12 cellular contexts compared by ENCODE assay signal in the genomic region with DNA sequence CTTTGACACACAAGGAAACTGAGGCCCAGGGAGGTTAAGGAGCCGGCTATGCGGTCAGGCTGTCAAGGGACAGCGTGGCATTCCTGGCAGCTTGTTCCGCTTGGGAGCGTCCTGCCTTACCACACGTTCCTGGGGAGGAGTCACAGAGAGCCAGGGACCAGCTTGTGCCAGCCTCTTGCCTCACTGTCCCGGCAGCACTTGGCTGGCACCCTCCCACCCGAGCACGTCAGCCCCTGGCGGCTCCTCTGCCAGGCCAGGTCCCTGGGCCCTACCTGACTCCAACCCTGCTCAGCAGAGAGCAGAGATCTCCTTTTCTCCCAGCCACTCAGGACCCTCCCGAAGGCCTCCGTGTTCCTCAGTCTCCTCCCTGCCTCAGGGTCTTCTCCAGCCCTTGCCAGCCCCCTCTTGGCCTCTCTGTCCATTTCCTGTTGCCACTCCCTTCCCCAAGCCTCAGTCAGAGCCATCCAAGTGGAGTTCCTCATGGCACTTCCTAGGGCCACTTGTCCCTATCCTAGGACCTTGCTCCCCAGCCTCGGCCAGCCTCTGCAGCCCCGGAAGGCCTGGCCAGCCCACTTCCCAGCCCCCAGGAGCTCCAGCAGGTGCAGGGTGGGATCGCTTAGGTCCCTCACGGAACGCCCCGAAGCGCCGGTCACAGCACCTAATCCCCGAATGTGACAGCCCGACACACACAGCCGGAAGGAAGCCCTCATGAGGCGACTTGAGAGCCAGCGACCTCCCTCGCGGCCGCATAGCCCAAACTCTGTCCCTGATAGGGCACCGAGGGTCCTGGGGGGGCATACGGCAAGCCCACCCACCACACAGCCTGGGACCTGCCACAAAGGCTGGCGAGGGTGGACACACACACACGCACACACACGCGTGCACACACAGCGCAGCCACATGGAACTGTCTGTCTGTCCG.
DNase-seq lines count a peak whose midpoint lies in the region; ATAC-seq and TF ChIP-seq lines count a peak whose summit lies in the region.
"Had no signal": no experiment of that assay in that cellular context is flagged by ENCODE, and none has a peak within 500 bp of the region (broad histone marks: within the 10 kb centered on the region; RNA-seq: fewer than 3 reads in every experiment).

No MANE protein-coding gene starts in this region.

- no peak overlapping the region for H3K4me3 ChIP-seq in epithelial cell of proximal tubule (ENCODE audit: low read depth, low read length)
- H3K4me3 ChIP-seq in kidney epithelial cell (ENCODE audit: low read depth, low read length) = no peak overlapping the region
- H3K4me3 ChIP-seq: dorsolateral prefrontal cortex had no signal

- no peaks in the 10 kb centered on the region for H3K36me3 ChIP-seq in kidney epithelial cell (ENCODE audit: control insufficient read depth, insufficient read depth, low read length)

- ATAC-seq in activated T-helper 17 cell treated with anti-CD3 and anti-CD28 coated beads, Interleukin-2, amount 50 U/mL, for 72 hours (replicated peaks) = no peak
- ATAC-seq in GM19467 (IDR thresholded peaks at IDR 0.05; ENCODE audit: unreplicated experiment) (no peak), GM21367 (IDR thresholded peaks at IDR 0.05; ENCODE audit: unreplicated experiment) (no peak)
- ATAC-seq: natural killer cell had no signal

- in situ Hi-C loops in Caki2 (cut with HindIII; ENCODE audit: low pct_unique_long_range_greater_than_20kb, low sequenced_read_pairs) = no loop called here

- no peak overlapping the region for H3K27ac Mint-ChIP-seq in activated T-helper 17 cell treated with anti-CD3 and anti-CD28 coated beads, Interleukin-2, amount 50 U/mL, for 72 hours
- no peak overlapping the region for H3K27ac Mint-ChIP-seq in mesothelial cell of epicardium
- H3K27ac Mint-ChIP-seq: activated CD4-positive, alpha-beta T cell treated with anti-CD3 and anti-CD28 coated beads, Interleukin-2, amount 10 ng/mL, durations not matched to agents 7 days and 5 days had no signal

- DNase-seq in Caki2 (ENCODE audit: low read depth) (peak; percentile 12), epithelial cell of proximal tubule (ENCODE audit: low read depth) (peak; percentile 26), kidney epithelial cell (ENCODE audit: low read depth) (peak; percentile 37), renal cortical epithelial cell (ENCODE audit: low read depth) (peak; percentile 85), mesothelial cell of epicardium (ENCODE audit: low spot score in 2 of 2, unreplicated experiment in 2 of 2) (no peak)
- DNase-seq: activated CD4-positive, alpha-beta T cell treated with anti-CD3 and anti-CD28 coated beads, Interleukin-2, amount 10 ng/mL, durations not matched to agents 7 days and 5 days; natural killer cell; NCI-H2081 had no signal

- TF ChIP-seq CTCF in epithelial cell of proximal tubule (conservative IDR thresholded peaks at IDR 0.05; ENCODE audit: low read depth, low read length) (no peak), kidney epithelial cell (IDR thresholded peaks at IDR 0.05; ENCODE audit: insufficient read depth, low read length, poor library complexity, severe bottlenecking) (no peak), mesothelial cell of epicardium (IDR thresholded peaks at IDR 0.05; ENCODE audit: unreplicated experiment) (no peak)

- no peak overlapping the region for H3K4me3 Mint-ChIP-seq in activated T-helper 17 cell treated with anti-CD3 and anti-CD28 coated beads, Interleukin-2, amount 50 U/mL, for 72 hours
- no peak overlapping the region for H3K4me3 Mint-ChIP-seq in mesothelial cell of epicardium
- H3K4me3 Mint-ChIP-seq: activated CD4-positive, alpha-beta T cell treated with anti-CD3 and anti-CD28 coated beads, Interleukin-2, amount 10 ng/mL, durations not matched to agents 7 days and 5 days; natural killer cell had no signal

- H3K27me3 ChIP-seq in kidney epithelial cell (ENCODE audit: control insufficient read depth, insufficient read depth, low read length) = no peaks in the 10 kb centered on the region
- H3K27me3 ChIP-seq: dorsolateral prefrontal cortex had no signal

- H3K27me3 Mint-ChIP-seq in activated T-helper 17 cell treated with anti-CD3 and anti-CD28 coated beads, Interleukin-2, amount 50 U/mL, for 72 hours = no peaks in the 10 kb centered on the region
- H3K27me3 Mint-ChIP-seq in mesothelial cell of epicardium (ENCODE audit: low read depth) = no peaks in the 10 kb centered on the region
- H3K27me3 Mint-ChIP-seq: activated CD4-positive, alpha-beta T cell treated with anti-CD3 and anti-CD28 coated beads, Interleukin-2, amount 10 ng/mL, durations not matched to agents 7 days and 5 days had no signal

- H3K36me3 Mint-ChIP-seq in activated T-helper 17 cell treated with anti-CD3 and anti-CD28 coated beads, Interleukin-2, amount 50 U/mL, for 72 hours (ENCODE audit: low read depth) = no peaks in the 10 kb centered on the region
- H3K36me3 Mint-ChIP-seq in mesothelial cell of epicardium = no peaks in the 10 kb centered on the region
- H3K36me3 Mint-ChIP-seq: natural killer cell had no signal

- H3K4me1 Mint-ChIP-seq in activated T-helper 17 cell treated with anti-CD3 and anti-CD28 coated beads, Interleukin-2, amount 50 U/mL, for 72 hours = no peaks in the 10 kb centered on the region
- peaks cover 25% of the 10 kb centered on the region for H3K4me1 Mint-ChIP-seq in mesothelial cell of epicardium
- H3K4me1 Mint-ChIP-seq: activated CD4-positive, alpha-beta T cell treated with anti-CD3 and anti-CD28 coated beads, Interleukin-2, amount 10 ng/mL, durations not matched to agents 7 days and 5 days had no signal

- no peaks in the 10 kb centered on the region for H3K9me3 Mint-ChIP-seq in activated T-helper 17 cell treated with anti-CD3 and anti-CD28 coated beads, Interleukin-2, amount 50 U/mL, for 72 hours
- no peaks in the 10 kb centered on the region for H3K9me3 Mint-ChIP-seq in mesothelial cell of epicardium
- H3K9me3 Mint-ChIP-seq: activated CD4-positive, alpha-beta T cell treated with anti-CD3 and anti-CD28 coated beads, Interleukin-2, amount 10 ng/mL, durations not matched to agents 7 days and 5 days; natural killer cell had no signal

Comparison
In these comparisons a context has a peak if more than half of its experiments do, and no peak if none do; other contexts are left out.
1. DNase-seq: peak in Caki2 (single experiment), epithelial cell of proximal tubule (single experiment), kidney epithelial cell (single experiment) and renal cortical epithelial cell (single experiment); none in mesothelial cell of epicardium (0 of 2).